10 cellular contexts compared by ENCODE assay signal in genomic region chr3:179179979-179180758, GRCh38. TPM values are rescaled to one million over a fixed set of nuclear protein-coding genes. Genes with fewer than 3 reads are reported as not detected.
DNase-seq lines count a peak whose midpoint lies in the region; ATAC-seq, FAIRE-seq and TF ChIP-seq lines count a peak whose summit lies in the region.
"Had no signal": no experiment of that assay in that cellular context is flagged by ENCODE, and none has a peak within 500 bp of the region (broad histone marks: within the 10 kb centered on the region; RNA-seq: fewer than 3 reads in every experiment).

No MANE protein-coding gene starts in this region.

- no peaks in the 10 kb centered on the region for H3K27me3 Mint-ChIP-seq in activated CD4-positive, alpha-beta T cell treated with anti-CD3 and anti-CD28 coated beads, Interleukin-2, amount 10 ng/mL, durations not matched to agents 24 days and 14 days
- H3K27me3 Mint-ChIP-seq: brain had no signal

- H3K36me3 ChIP-seq in SK-N-SH (replicated peaks in 1 of 2; ENCODE audit: control insufficient read depth in 1 of 2, insufficient read depth in 2 of 2, low read length in 1 of 2) (no peaks in the 10 kb centered on the region), suprapubic skin (no peaks in the 10 kb centered on the region), kidney (ENCODE audit: control insufficient read depth in 1 of 2, insufficient read depth in 2 of 2, low read length in 2 of 2) (no peaks in the 10 kb centered on the region)

- H3K9me3 ChIP-seq in SK-N-SH: no peaks in the 10 kb centered on the region
- no peaks in the 10 kb centered on the region for H3K9me3 ChIP-seq in suprapubic skin
- H3K9me3 ChIP-seq in kidney (ENCODE audit: control insufficient read depth in 1 of 2, low read length in 2 of 2): no peaks in the 10 kb centered on the region

- peaks cover 75% of the 10 kb centered on the region for H3K79me2 ChIP-seq in SK-N-SH (ENCODE audit: insufficient read depth)

- no peaks in the 10 kb centered on the region for H3K9me3 Mint-ChIP-seq in activated CD4-positive, alpha-beta T cell treated with anti-CD3 and anti-CD28 coated beads, Interleukin-2, amount 10 ng/mL, durations not matched to agents 24 days and 14 days
- H3K9me3 Mint-ChIP-seq: T-helper 1 cell treated with Interleukin-12 subunit alpha and Interleukin-12 subunit beta and Interleukin-4 antibody, amounts not matched to agents 30 μg/mL and 1 μg/mL, for 36 hours had no signal

- POLR2A ChIA-PET in SK-N-SH (lab: Yijun Ruan, JAX): no interaction called here

- peaks cover 17% of the 10 kb centered on the region for H3K4me1 Mint-ChIP-seq in activated CD4-positive, alpha-beta T cell treated with anti-CD3 and anti-CD28 coated beads, Interleukin-2, amount 10 ng/mL, durations not matched to agents 24 days and 14 days

- 59% methylated on average over 1 of the region's 1 CpG for WGBS in SK-N-SH (ENCODE audit: low lambda C conversion rate)
- 71% methylated on average over 1 of the region's 1 CpG for WGBS in suprapubic skin

- H3K36me3 Mint-ChIP-seq in activated CD4-positive, alpha-beta T cell treated with anti-CD3 and anti-CD28 coated beads, Interleukin-2, amount 10 ng/mL, durations not matched to agents 24 days and 14 days (ENCODE audit: low read depth): no peaks in the 10 kb centered on the region

- H3K27me3 ChIP-seq in SK-N-SH (ENCODE audit: insufficient read depth): no peaks in the 10 kb centered on the region
- H3K27me3 ChIP-seq in suprapubic skin: no peaks in the 10 kb centered on the region

- no peak overlapping the region for H3K4me3 ChIP-seq in SK-N-SH (ENCODE audit: low read depth in 2 of 2, low read length in 1 of 2)
- no peak overlapping the region for H3K4me3 ChIP-seq in fibroblast of pulmonary artery (replicated peaks; ENCODE audit: low read depth, low read length)
- no peak overlapping the region for H3K4me3 ChIP-seq in suprapubic skin
- H3K4me3 ChIP-seq in kidney (ENCODE audit: low read length in 2 of 2): no peak overlapping the region

- peaks cover 26% of the 10 kb centered on the region for H4K20me1 ChIP-seq in SK-N-SH (ENCODE audit: insufficient read depth)

- no peak overlapping the region for H3K27ac Mint-ChIP-seq in activated CD4-positive, alpha-beta T cell treated with anti-CD3 and anti-CD28 coated beads, Interleukin-2, amount 10 ng/mL, durations not matched to agents 24 days and 14 days
- H3K27ac Mint-ChIP-seq: brain; T-helper 1 cell treated with Interleukin-12 subunit alpha and Interleukin-12 subunit beta and Interleukin-4 antibody, amounts not matched to agents 30 μg/mL and 1 μg/mL, for 36 hours had no signal

- H3K9ac ChIP-seq in SK-N-SH: no peak overlapping the region
- H3K9ac ChIP-seq in kidney (ENCODE audit: low read length in 2 of 2): no peak overlapping the region

- TF ChIP-seq EP300 in SK-N-SH (IDR thresholded peaks at IDR 0.05; ENCODE audit: borderline replicate concordance in 1 of 2, low read depth in 1 of 2, low read length in 1 of 2) (no peak), suprapubic skin (IDR thresholded peaks at IDR 0.05) (no peak)

- H2AFZ ChIP-seq in SK-N-SH (ENCODE audit: low read depth): no peak overlapping the region

- no peak for DNase-seq in SK-N-SH
- DNase-seq in NCI-H748 (lab: John Stamatoyannopoulos, UW; ENCODE audit: unreplicated experiment): peak; percentile 84
- DNase-seq in fibroblast of pulmonary artery (ENCODE audit: low read depth): peak; percentile 63
- no peak for DNase-seq in suprapubic skin (ENCODE audit: low spot score in 2 of 2)
- no peak for DNase-seq in activated CD4-positive, alpha-beta T cell treated with anti-CD3 and anti-CD28 coated beads, Interleukin-2, amount 10 ng/mL, durations not matched to agents 24 days and 14 days
- DNase-seq in kidney: no peak

- intact Hi-C loops in activated CD4-positive, alpha-beta T cell treated with anti-CD3 and anti-CD28 coated beads, Interleukin-2, amount 10 ng/mL, durations not matched to agents 24 days and 14 days (cut with micrococcal nuclease): loop anchor here (2.0 kb wide), 1 partner anchor 19 kb away; no protein-coding TSS in a partner anchor
- intact Hi-C loops in kidney (cut with DNase I): no loop called here

- peak; percentile 58; the same call in 2 of the 3 replicates for ATAC-seq in SK-N-SH treated with all-trans-retinoic acid at 6 μM for 48 hours
- no peak for ATAC-seq in GM19351 (IDR thresholded peaks at IDR 0.05; ENCODE audit: unreplicated experiment)

- H3K4me1 ChIP-seq in SK-N-SH (ENCODE audit: control insufficient read depth in 1 of 2, insufficient read depth in 2 of 2, low read depth in 1 of 2, low read length in 1 of 2) (peaks cover 4 to 22% of the 10 kb centered on the region in 2 experiments; a peak in 3 of 4 replicates), suprapubic skin (peaks cover 62% of the 10 kb centered on the region), kidney (ENCODE audit: control insufficient read depth in 1 of 2, insufficient read depth in 1 of 2, low read depth in 1 of 2, low read length in 2 of 2) (peaks cover 3 to 9% of the 10 kb centered on the region in 2 donors)

- no peak overlapping the region for H3K4me2 ChIP-seq in SK-N-SH

- H3K4me3 Mint-ChIP-seq in activated CD4-positive, alpha-beta T cell treated with anti-CD3 and anti-CD28 coated beads, Interleukin-2, amount 10 ng/mL, durations not matched to agents 24 days and 14 days: no peak overlapping the region
- H3K4me3 Mint-ChIP-seq: brain; T-helper 1 cell treated with Interleukin-12 subunit alpha and Interleukin-12 subunit beta and Interleukin-4 antibody, amounts not matched to agents 30 μg/mL and 1 μg/mL, for 36 hours had no signal

- CTCF ChIA-PET in SK-N-SH (lab: Yijun Ruan, JAX): no interaction called here

- TF ChIP-seq RAD21 in SK-N-SH (IDR thresholded peaks at IDR 0.05; ENCODE audit: low read length): no peak

- no peak for FAIRE-seq in kidney (lab: Jason Lieb, UNC)

- TF ChIP-seq POLR2A in suprapubic skin (IDR thresholded peaks at IDR 0.05): no peak

- H3K9me2 ChIP-seq in SK-N-SH: no peaks in the 10 kb centered on the region

- TF ChIP-seq CTCF in SK-N-SH (IDR thresholded peaks at IDR 0.05) (no peak), fibroblast of pulmonary artery (IDR thresholded peaks at IDR 0.05; ENCODE audit: low read length, missing control alignments) (no peak), suprapubic skin (IDR thresholded peaks at IDR 0.05) (no peak), kidney (IDR thresholded peaks at IDR 0.05; ENCODE audit: borderline replicate concordance, extremely low read depth, insufficient read depth) (no peak)

- H3F3A ChIP-seq in SK-N-SH (replicated peaks; ENCODE audit: insufficient read depth): peaks cover 18% of the 10 kb centered on the region

- H3K27ac ChIP-seq in SK-N-SH (ENCODE audit: low read depth in 2 of 2, low read length in 1 of 2): peak overlapping the region in 1 of 2 experiments; percentile 58; a peak in 2 of 4 replicates
- H3K27ac ChIP-seq in suprapubic skin: peak overlapping the region; percentile 75
- peak overlapping the region in 1 of 2 donors; percentile 23 for H3K27ac ChIP-seq in kidney (ENCODE audit: low read depth in 2 of 2, low read length in 2 of 2)

TF ChIP-seq in SK-N-SH treated with all-trans-retinoic acid at 6 μM for 48 hours, 23 proteins besides CTCF, POLR2A, EP300 and RAD21 (continues in another document):
- TF ChIP-seq ZFP30 (CRISPR knock-in tag; IDR thresholded peaks at IDR 0.05) (no peak), TOX (CRISPR knock-in tag; IDR thresholded peaks at IDR 0.05; ENCODE audit: borderline replicate concordance) (no peak), ZNF8 (CRISPR knock-in tag; IDR thresholded peaks at IDR 0.05) (no peak)

TF ChIP-seq in SK-N-SH, 30 proteins besides CTCF, POLR2A, EP300 and RAD21 (continues in another document):
- TF ChIP-seq ZBTB33 (IDR thresholded peaks at IDR 0.05; ENCODE audit: borderline replicate concordance, low read depth): no peak
- no peak for TF ChIP-seq CHD2 (IDR thresholded peaks at IDR 0.05; ENCODE audit: low read length, partially characterized antibody)
- TF ChIP-seq MXI1 (IDR thresholded peaks at IDR 0.05; ENCODE audit: low read depth, low read length): no peak
- no peak for TF ChIP-seq MEF2A (IDR thresholded peaks at IDR 0.05; ENCODE audit: borderline replicate concordance, low read depth)

RNA-seq across cellular contexts. Expression of gene PIK3CA, which starts 32.0 kb away (rescaled TPM):
- polyA plus RNA-seq in SK-N-SH (2012; rRNA removed) (3.2 and 3.9 TPM in 2 replicates), kidney (ENCODE audit: insufficient read depth, low read depth, low replicate concordance) (6.1 TPM)
- 5.3 and 5.7 TPM in 2 replicates for polyA plus RNA-seq in SK-N-SH (2012; cell fraction: cytosol; rRNA removed)
- polyA plus RNA-seq in SK-N-SH (2012; cell fraction: nucleus; rRNA removed): 1.9 and 5.8 TPM in 2 replicates
- total RNA-seq in suprapubic skin (10 to 100 TPM; 14.8 to 26.6 (median 18.6) TPM), kidney (24.8 TPM)
- 17.3 and 18.5 TPM in 2 replicates for total RNA-seq in activated CD4-positive, alpha-beta T cell treated with anti-CD3 and anti-CD28 coated beads, Interleukin-2, amount 10 ng/mL, durations not matched to agents 24 days and 14 days

Comparison
In these comparisons a context has a peak if more than half of its experiments do, and no peak if none do; other contexts are left out.
1. DNase-seq: peak in NCI-H748 (single experiment) and fibroblast of pulmonary artery (single experiment); none in SK-N-SH (single experiment), suprapubic skin (0 of 2), activated CD4-positive, alpha-beta T cell treated with anti-CD3 and anti-CD28 coated beads, Interleukin-2, amount 10 ng/mL, durations not matched to agents 24 days and 14 days (single experiment) and kidney (single experiment).